Comparison of ENCODE assay signal across 15 cellular contexts in genomic region chr7:107016312-107016711, GRCh38. TPM values are rescaled to one million over a fixed set of nuclear protein-coding genes. Genes with fewer than 3 reads are reported as not detected.
DNase-seq lines count a peak whose midpoint lies in the region; TF ChIP-seq lines count a peak whose summit lies in the region.
"Had no signal": no experiment of that assay in that cellular context is flagged by ENCODE, and none has a peak within 500 bp of the region (broad histone marks: within the 10 kb centered on the region; RNA-seq: fewer than 3 reads in every experiment).

No MANE protein-coding gene starts in this region.

- peak in 39 of 76 experiments; percentile 9 to 80 (median 41) for DNase-seq in HUDEP-2 (lab: John Stamatoyannopoulos, UW; ENCODE audit: unreplicated experiment in 76 of 76)
- no peak for DNase-seq in SK-N-MC (ENCODE audit: low read depth, low spot score)
- peak; percentile 64 to 87 for DNase-seq in erythroblast (lab: John Stamatoyannopoulos, UW)
- no peak for DNase-seq in activated naive CD4-positive, alpha-beta T cell treated with anti-CD3 and anti-CD28 coated beads, Interleukin-2, amount 10 ng/mL, durations not matched to agents 7 days and 5 days
- no peak for DNase-seq in DMS 273 treated with DMSO at 0.1 percent for 48 hours (lab: John Stamatoyannopoulos, UW)
- DNase-seq in NCI-H1105 (lab: John Stamatoyannopoulos, UW), result no peak
- no peak for DNase-seq in activated naive CD8-positive, alpha-beta T cell treated with anti-CD3 and anti-CD28 coated beads for 36 hours
- DNase-seq: C1 segment of cervical spinal cord; Caco-2; CD4-positive, alpha-beta memory T cell; DMS79; EL; GDM1; H9 had no signal

- no peak overlapping the region for H3K4me3 Mint-ChIP-seq in activated naive CD4-positive, alpha-beta T cell treated with anti-CD3 and anti-CD28 coated beads, Interleukin-2, amount 10 ng/mL, durations not matched to agents 7 days and 5 days
- H3K4me3 Mint-ChIP-seq in activated naive CD8-positive, alpha-beta T cell treated with anti-CD3 and anti-CD28 coated beads for 36 hours, result no peak overlapping the region
- H3K4me3 Mint-ChIP-seq: CD4-positive, alpha-beta memory T cell; H9 had no signal

- H3K27ac Mint-ChIP-seq in activated naive CD4-positive, alpha-beta T cell treated with anti-CD3 and anti-CD28 coated beads, Interleukin-2, amount 10 ng/mL, durations not matched to agents 7 days and 5 days, result no peak overlapping the region
- H3K27ac Mint-ChIP-seq in activated naive CD8-positive, alpha-beta T cell treated with anti-CD3 and anti-CD28 coated beads for 36 hours, result no peak overlapping the region
- H3K27ac Mint-ChIP-seq: CD4-positive, alpha-beta memory T cell; H9 had no signal

- CTCF ChIA-PET in activated naive CD4-positive, alpha-beta T cell treated with anti-CD3 and anti-CD28 coated beads, Interleukin-2, amount 10 ng/mL, durations not matched to agents 7 days and 5 days (lab: Charles Lee), result no interaction called here

- H3K9me3 Mint-ChIP-seq in activated naive CD4-positive, alpha-beta T cell treated with anti-CD3 and anti-CD28 coated beads, Interleukin-2, amount 10 ng/mL, durations not matched to agents 7 days and 5 days, result no peaks in the 10 kb centered on the region
- H3K9me3 Mint-ChIP-seq in activated naive CD8-positive, alpha-beta T cell treated with anti-CD3 and anti-CD28 coated beads for 36 hours, result no peaks in the 10 kb centered on the region
- H3K9me3 Mint-ChIP-seq: CD4-positive, alpha-beta memory T cell; H9 had no signal

- no peaks in the 10 kb centered on the region for H3K36me3 Mint-ChIP-seq in activated naive CD4-positive, alpha-beta T cell treated with anti-CD3 and anti-CD28 coated beads, Interleukin-2, amount 10 ng/mL, durations not matched to agents 7 days and 5 days
- H3K36me3 Mint-ChIP-seq in activated naive CD8-positive, alpha-beta T cell treated with anti-CD3 and anti-CD28 coated beads for 36 hours, result no peaks in the 10 kb centered on the region
- H3K36me3 Mint-ChIP-seq: CD4-positive, alpha-beta memory T cell had no signal

- TF ChIP-seq CTCF in parathyroid adenoma (IDR thresholded peaks at IDR 0.05), result no peak

- H2AFZ ChIP-seq in parathyroid adenoma, result peak overlapping the region; percentile 59

- no peaks in the 10 kb centered on the region for H3K4me1 Mint-ChIP-seq in activated naive CD4-positive, alpha-beta T cell treated with anti-CD3 and anti-CD28 coated beads, Interleukin-2, amount 10 ng/mL, durations not matched to agents 7 days and 5 days
- no peaks in the 10 kb centered on the region for H3K4me1 Mint-ChIP-seq in activated naive CD8-positive, alpha-beta T cell treated with anti-CD3 and anti-CD28 coated beads for 36 hours
- H3K4me1 Mint-ChIP-seq: CD4-positive, alpha-beta memory T cell had no signal

- H3K9me3 ChIP-seq in SK-N-MC (ENCODE audit: low read depth, low read length) (no peaks in the 10 kb centered on the region), parathyroid adenoma (ENCODE audit: control insufficient read depth, low read length) (no peaks in the 10 kb centered on the region)
- H3K9me3 ChIP-seq: Caco-2 had no signal

- no peaks in the 10 kb centered on the region for H3K27me3 Mint-ChIP-seq in activated naive CD4-positive, alpha-beta T cell treated with anti-CD3 and anti-CD28 coated beads, Interleukin-2, amount 10 ng/mL, durations not matched to agents 7 days and 5 days
- no peaks in the 10 kb centered on the region for H3K27me3 Mint-ChIP-seq in activated naive CD8-positive, alpha-beta T cell treated with anti-CD3 and anti-CD28 coated beads for 36 hours

- peaks cover 23% of the 10 kb centered on the region for H3K4me1 ChIP-seq in parathyroid adenoma
- H3K4me1 ChIP-seq: Caco-2 had no signal

- H3K4me2 ChIP-seq in parathyroid adenoma (ENCODE audit: low read length), result no peak overlapping the region

- H3K4me3 ChIP-seq in SK-N-MC (no peak overlapping the region), parathyroid adenoma (ENCODE audit: low read depth, low read length) (no peak overlapping the region)

- no peak for TF ChIP-seq POLR2A in erythroblast (IDR thresholded peaks at IDR 0.05; ENCODE audit: low read length)

- H3K27ac ChIP-seq in SK-N-MC, result 0 out of 2 replicates have a peak overlapping the region, but pooled peaks have one; percentile 28
- H3K27ac ChIP-seq in parathyroid adenoma, result no peak overlapping the region

- no peaks in the 10 kb centered on the region for H3K79me2 ChIP-seq in parathyroid adenoma

- H3K36me3 ChIP-seq in SK-N-MC (ENCODE audit: insufficient read depth, low read length) (no peaks in the 10 kb centered on the region), parathyroid adenoma (ENCODE audit: control insufficient read depth, insufficient read depth, low read length) (no peaks in the 10 kb centered on the region)

- H3K27me3 ChIP-seq in parathyroid adenoma (ENCODE audit: control insufficient read depth, insufficient read depth, low read length), result no peaks in the 10 kb centered on the region

- H3K9ac ChIP-seq in SK-N-MC (ENCODE audit: insufficient read length) (no peak overlapping the region), parathyroid adenoma (no peak overlapping the region)

RNA-seq across cellular contexts. Expression of gene PRKAR2B, which starts 28.2 kb away (rescaled TPM):
- total RNA-seq in activated naive CD8-positive, alpha-beta T cell treated with anti-CD3 and anti-CD28 coated beads for 36 hours, result 1 to 10 TPM; 1.4 to 2.0 TPM

Comparison
In these comparisons a context has a peak if more than half of its experiments do, and no peak if none do; other contexts are left out.
1. DNase-seq: peak in HUDEP-2 (39 of 76) and erythroblast (2 of 2); none in SK-N-MC (single experiment), activated naive CD4-positive, alpha-beta T cell treated with anti-CD3 and anti-CD28 coated beads, Interleukin-2, amount 10 ng/mL, durations not matched to agents 7 days and 5 days (single experiment), DMS 273 treated with DMSO at 0.1 percent for 48 hours (single experiment), NCI-H1105 (single experiment) and activated naive CD8-positive, alpha-beta T cell treated with anti-CD3 and anti-CD28 coated beads for 36 hours (single experiment).